23 cellular contexts compared by ENCODE assay signal in the genomic region with DNA sequence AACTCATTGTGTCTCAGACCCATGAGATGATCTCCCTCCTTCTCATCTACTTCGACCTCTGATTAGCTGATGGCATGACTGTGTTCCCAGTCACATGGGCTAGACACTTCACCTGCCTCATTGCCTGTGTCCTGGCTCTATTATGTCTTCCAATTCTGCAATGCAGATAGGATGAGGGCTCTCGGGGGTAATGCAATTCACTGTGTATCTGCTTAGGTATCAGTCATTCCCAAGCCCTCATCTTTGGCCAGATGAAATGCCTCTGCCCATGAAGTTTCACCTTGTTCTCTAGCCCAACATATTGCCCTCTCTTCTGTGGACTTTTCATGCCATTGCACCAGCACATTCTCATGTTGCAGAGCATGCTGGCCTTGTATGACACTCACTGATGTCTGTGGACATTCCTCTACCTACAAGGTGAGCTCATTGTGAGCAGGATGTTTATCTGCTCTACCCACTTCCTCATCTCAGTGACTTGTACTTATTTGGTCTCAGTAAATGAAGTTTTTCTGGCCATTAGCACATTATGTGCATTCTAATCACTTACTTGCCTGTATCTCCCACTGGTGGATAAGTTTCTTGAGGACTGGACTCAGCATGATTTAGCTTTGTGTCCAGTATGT. TPM values are rescaled to one million over a fixed set of nuclear protein-coding genes. Genes with fewer than 3 reads are reported as not detected.
DNase-seq lines count a peak whose midpoint lies in the region; ATAC-seq, FAIRE-seq and TF ChIP-seq lines count a peak whose summit lies in the region.
"Had no signal": no experiment of that assay in that cellular context is flagged by ENCODE, and none has a peak within 500 bp of the region (broad histone marks: within the 10 kb centered on the region; RNA-seq: fewer than 3 reads in every experiment).

No MANE protein-coding gene starts in this region.

- in situ Hi-C loops in mammary epithelial cell (cut with MboI; ENCODE audit: low sequenced_read_pairs in 2 of 2): loop anchor here in 1 of 2 donors (5.0 kb wide), 1 partner anchor 52 kb away; no protein-coding TSS in a partner anchor

- dilution Hi-C loops in mammary epithelial cell (cut with HindIII; ENCODE audit: low sequenced_read_pairs): no loop called here

- no peak for TF ChIP-seq CTCF in mammary epithelial cell (conservative IDR thresholded peaks at IDR 0.05 in 1 of 2, IDR thresholded peaks at IDR 0.05 in 1 of 2; ENCODE audit: extremely low read depth in 1 of 2, insufficient read depth in 1 of 2, low read depth in 1 of 2, low read length in 2 of 2)
- no peak for TF ChIP-seq CTCF in MCF 10A (IDR thresholded peaks at IDR 0.05; ENCODE audit: unreplicated experiment)
- TF ChIP-seq CTCF in bronchial epithelial cell (IDR thresholded peaks at IDR 0.05; ENCODE audit: insufficient read depth, low read length, severe bottlenecking): no peak
- TF ChIP-seq CTCF in adrenal gland (IDR thresholded peaks at IDR 0.05): no peak

- H3K4me1 ChIP-seq in mammary epithelial cell (ENCODE audit: insufficient read depth, low read length): peaks cover 9% of the 10 kb centered on the region
- H3K4me1 ChIP-seq in adrenal gland (replicated peaks in 1 of 2): no peaks in the 10 kb centered on the region
- H3K4me1 ChIP-seq: BLaER1 treated with 17β-estradiol and CSF1 and Interleukin-3, amounts not matched to agents 10 nM and 100 nM had no signal

- H3K9me3 Mint-ChIP-seq in MCF 10A (ENCODE audit: unreplicated experiment): no peaks in the 10 kb centered on the region
- H3K9me3 Mint-ChIP-seq in effector memory CD8-positive, alpha-beta T cell: no peaks in the 10 kb centered on the region
- H3K9me3 Mint-ChIP-seq: GM23338 had no signal

- 46% methylated on average over 2 of the region's 2 CpGs for WGBS in mammary epithelial cell (ENCODE audit: low coverage, missing lambda C conversion rate)
- WGBS in adrenal gland, 4 donors: 38 to 48% (median 43%) methylated on average over 2 of the region's 2 CpGs

- no peak for FAIRE-seq in bronchial epithelial cell (lab: Jason Lieb, UNC)
- FAIRE-seq: A549, GM12892 had no signal

- H3K9me3 ChIP-seq in mammary epithelial cell (replicated peaks; ENCODE audit: insufficient read depth, low read length) (no peaks in the 10 kb centered on the region), adrenal gland (replicated peaks in 1 of 3) (no peaks in the 10 kb centered on the region)
- H3K9me3 ChIP-seq: A549 had no signal

- no peak overlapping the region for H3K4me3 Mint-ChIP-seq in MCF 10A (ENCODE audit: unreplicated experiment)
- H3K4me3 Mint-ChIP-seq in effector memory CD8-positive, alpha-beta T cell: no peak overlapping the region
- H3K4me3 Mint-ChIP-seq: CD8-positive, alpha-beta memory T cell; GM23338 had no signal

- ATAC-seq in left colon: peak; percentile 49
- ATAC-seq in effector memory CD8-positive, alpha-beta T cell (replicated peaks): no peak

- H3K9ac ChIP-seq in mammary epithelial cell (ENCODE audit: insufficient read depth, low read length): no peak overlapping the region
- H3K9ac ChIP-seq: BLaER1 treated with 17β-estradiol and CSF1 and Interleukin-3, amounts not matched to agents 10 nM and 100 nM had no signal

- no peak overlapping the region for H2AFZ ChIP-seq in mammary epithelial cell (ENCODE audit: low read depth, low read length)
- H2AFZ ChIP-seq: GM23338 had no signal

- peak; percentile 10 for DNase-seq in mammary epithelial cell
- DNase-seq in MCF 10A (ENCODE audit: unreplicated experiment): no peak
- DNase-seq in bronchial epithelial cell (ENCODE audit: low read depth): peak; percentile 56
- no peak for DNase-seq in left colon
- DNase-seq in adrenal gland: no peak
- no peak for DNase-seq in activated CD8-positive, alpha-beta memory T cell treated with anti-CD3 and anti-CD28 coated beads, Interleukin-2, amount 50 U/mL, for 48 hours
- no peak for DNase-seq in effector memory CD8-positive, alpha-beta T cell
- DNase-seq: CD8-positive, alpha-beta memory T cell; GF-D8; KBM-7; NCI-H1048; NCI-H1436 treated with DMSO at 0.1 percent for 48 hours; NCI-H2029 treated with DMSO at 0.1 percent for 48 hours; NCI-H2171 treated with DMSO at 0.1 percent for 48 hours; NCI-H446 treated with DMSO at 0.1 percent for 48 hours; NCI-H748 treated with DMSO at 0.1 percent for 48 hours had no signal

- H3K36me3 ChIP-seq in mammary epithelial cell (ENCODE audit: insufficient read depth, low read length) (no peaks in the 10 kb centered on the region), bronchial epithelial cell (ENCODE audit: control insufficient read depth, insufficient read depth, low read length) (no peaks in the 10 kb centered on the region), adrenal gland (replicated peaks in 1 of 2) (no peaks in the 10 kb centered on the region)
- H3K36me3 ChIP-seq: BLaER1 treated with 17β-estradiol and CSF1 and Interleukin-3, amounts not matched to agents 10 nM and 100 nM had no signal

- no peak overlapping the region for H3K27ac Mint-ChIP-seq in MCF 10A (ENCODE audit: low read depth, unreplicated experiment)
- H3K27ac Mint-ChIP-seq in effector memory CD8-positive, alpha-beta T cell: no peak overlapping the region
- H3K27ac Mint-ChIP-seq: CD8-positive, alpha-beta memory T cell; GM23338 had no signal

- H3K27me3 Mint-ChIP-seq in MCF 10A (ENCODE audit: insufficient read depth, unreplicated experiment): peaks cover 45% of the 10 kb centered on the region
- peaks cover 57 to 73% of the 10 kb centered on the region in 2 donors for H3K27me3 Mint-ChIP-seq in effector memory CD8-positive, alpha-beta T cell

- H3K79me2 ChIP-seq in mammary epithelial cell (ENCODE audit: insufficient read depth, low read length): no peaks in the 10 kb centered on the region

- BruUV-seq in mammary epithelial cell (replicated peaks; lab: Mats Ljungman, UMichigan) (no TSS peak), MCF 10A (replicated peaks; lab: Mats Ljungman, UMichigan) (no TSS peak)

- no peaks in the 10 kb centered on the region for H3K36me3 Mint-ChIP-seq in MCF 10A (ENCODE audit: insufficient read depth, unreplicated experiment)
- H3K36me3 Mint-ChIP-seq in effector memory CD8-positive, alpha-beta T cell (ENCODE audit: insufficient read depth): no peaks in the 10 kb centered on the region
- H3K36me3 Mint-ChIP-seq: CD8-positive, alpha-beta memory T cell had no signal

- intact Hi-C loops in mammary epithelial cell (cut with micrococcal nuclease): loop anchor here (2.0 kb wide), 1 partner anchor 93 kb away; a partner anchor contains a TSS
- intact Hi-C loops in MCF 10A (cut with micrococcal nuclease): no loop called here
- intact Hi-C loops in left colon (cut with DNase I, micrococcal nuclease): no loop called here
- intact Hi-C loops in adrenal gland (cut with DNase I): loop anchor here (5.0 kb wide), 1 partner anchor 82 kb away; no protein-coding TSS in a partner anchor

- H3K4me2 ChIP-seq in mammary epithelial cell (ENCODE audit: insufficient read depth, low read depth, low read length): no peak overlapping the region
- H3K4me2 ChIP-seq: A549; BLaER1 treated with 17β-estradiol and CSF1 and Interleukin-3, amounts not matched to agents 10 nM and 100 nM; GM23338 had no signal

- H3K27me3 ChIP-seq in mammary epithelial cell (ENCODE audit: insufficient read depth, low read length) (peaks cover 23% of the 10 kb centered on the region), bronchial epithelial cell (ENCODE audit: control insufficient read depth, insufficient read depth, low read length) (peaks cover 1% of the 10 kb centered on the region), adrenal gland (peaks cover 15% of the 10 kb centered on the region)
- H3K27me3 ChIP-seq: BLaER1 treated with 17β-estradiol and CSF1 and Interleukin-3, amounts not matched to agents 10 nM and 100 nM had no signal

- no peak overlapping the region for H3K4me3 ChIP-seq in mammary epithelial cell (replicated peaks in 1 of 3; ENCODE audit: insufficient read depth in 1 of 3, low read depth in 2 of 3, low read length in 3 of 3)
- no peak overlapping the region for H3K4me3 ChIP-seq in bronchial epithelial cell (ENCODE audit: low read depth, low read length)
- H3K4me3 ChIP-seq in adrenal gland: no peak overlapping the region
- H3K4me3 ChIP-seq: A549; BLaER1 treated with 17β-estradiol and CSF1 and Interleukin-3, amounts not matched to agents 10 nM and 100 nM; GM23338 had no signal

- H3K27ac ChIP-seq in mammary epithelial cell (ENCODE audit: insufficient read depth, low read depth, low read length) (no peak overlapping the region), adrenal gland (no peak overlapping the region)
- H3K27ac ChIP-seq: A549; BLaER1 treated with 17β-estradiol and CSF1 and Interleukin-3, amounts not matched to agents 10 nM and 100 nM; RWPE1 had no signal

- no peaks in the 10 kb centered on the region for H4K20me1 ChIP-seq in mammary epithelial cell (ENCODE audit: insufficient read depth, low read length)
- H4K20me1 ChIP-seq: BLaER1 treated with 17β-estradiol and CSF1 and Interleukin-3, amounts not matched to agents 10 nM and 100 nM had no signal

- CTCF ChIA-PET in mammary epithelial cell (lab: Charles Lee; ENCODE audit: low non-redundant PET): interaction anchor here (0.7 kb wide), 1 partner anchor 53 kb away, joined by 9 read pairs; no protein-coding TSS in a partner anchor
- CTCF ChIA-PET in MCF 10A (lab: Yijun Ruan, JAX): interaction anchor here (0.6 to 6.1 kb wide), 25 partner anchors 8 to 818 kb away, joined by 3 to 100 read pairs (median 6); a partner anchor contains a TSS

- TF ChIP-seq POLR2A in adrenal gland (IDR thresholded peaks at IDR 0.05): no peak

- POLR2A ChIA-PET in MCF 10A (lab: Yijun Ruan, JAX): interaction anchor here (0.5 to 1.9 kb wide), 5 partner anchors 20 to 811 kb away, joined by 3 to 8 read pairs (median 3); no protein-coding TSS in a partner anchor

- peaks cover 6% of the 10 kb centered on the region for H3K4me1 Mint-ChIP-seq in MCF 10A (ENCODE audit: insufficient read depth, unreplicated experiment)
- peaks cover 0 to 2% of the 10 kb centered on the region in 2 donors for H3K4me1 Mint-ChIP-seq in effector memory CD8-positive, alpha-beta T cell (ENCODE audit: low read depth in 2 of 2)
- H3K4me1 Mint-ChIP-seq: GM23338 had no signal

RNA-seq across cellular contexts. Expression of a gene that starts 32.3 kb away (rescaled TPM):
- total RNA-seq in mammary epithelial cell (not detected), MCF 10A (2022) (0.21 TPM in 1 of 2 replicates, not detected in the other), bronchial epithelial cell (not detected in 2 replicates), left colon (1 to 10 TPM in 1 of 2 donors, under 1 TPM in 1; 0.27 to 1.3 TPM), adrenal gland (under 1 TPM in 1 of 8 donors, not detected in 7; 0.08 TPM)
- polyA plus RNA-seq in mammary epithelial cell (not detected), adrenal gland (under 1 TPM; 0.07 to 0.56 (median 0.13) TPM)
- not detected for polyA minus RNA-seq in mammary epithelial cell
- total RNA-seq: CD8-positive, alpha-beta memory T cell; Daoy; GM23338; M059J had no signal
- polyA plus RNA-seq: CD8-positive, alpha-beta memory T cell; GM23338 had no signal

Comparison
In these comparisons a context has a peak if more than half of its experiments do, and no peak if none do; other contexts are left out.
1. DNase-seq: peak in mammary epithelial cell (single experiment) and bronchial epithelial cell (single experiment); none in MCF 10A (single experiment), left colon (0 of 2), adrenal gland (0 of 7), activated CD8-positive, alpha-beta memory T cell treated with anti-CD3 and anti-CD28 coated beads, Interleukin-2, amount 50 U/mL, for 48 hours (single experiment) and effector memory CD8-positive, alpha-beta T cell (0 of 3).
2. intact Hi-C loops: an anchor here in mammary epithelial cell (2.0 kb wide) and adrenal gland (5.0 kb wide); none called in MCF 10A and left colon.